ENCODE assay signal across 8 cellular contexts in the genomic region with DNA sequence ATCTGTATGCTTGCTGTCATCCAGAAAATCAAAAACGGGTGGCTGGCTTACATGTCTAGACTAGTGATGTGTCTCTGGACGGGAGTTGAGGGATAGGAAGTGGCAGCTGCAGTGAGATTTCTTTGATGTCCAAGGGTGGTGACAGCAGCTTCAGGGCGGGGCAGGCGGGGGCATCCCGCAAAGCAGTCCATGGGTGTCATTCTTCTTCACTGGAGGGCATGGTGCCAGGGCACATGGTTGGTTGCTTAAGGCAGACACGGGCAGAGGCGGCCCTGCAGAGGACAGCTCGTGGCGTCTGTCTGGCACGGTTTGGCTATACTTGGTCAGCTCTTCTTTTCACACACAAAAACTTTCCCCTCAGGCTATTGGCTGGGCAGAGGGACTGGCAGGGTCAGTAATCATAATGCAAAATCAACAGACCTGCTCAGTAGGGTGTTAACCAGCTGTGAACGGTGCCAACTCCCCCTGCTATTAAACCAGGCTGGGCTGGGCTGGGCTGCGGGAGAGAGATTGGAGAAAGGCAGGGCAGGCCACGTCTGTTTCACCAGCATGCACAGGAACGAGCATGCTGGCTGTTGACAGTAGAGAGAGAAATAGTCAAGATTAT.
A peak's percentile ranks its signal among the peaks of the same experiment; 100 is the strongest.
DNase-seq lines count a peak whose midpoint lies in the region; FAIRE-seq and TF ChIP-seq lines count a peak whose summit lies in the region.
"Had no signal": no experiment of that assay in that cellular context is flagged by ENCODE, and none has a peak within 500 bp of the region (broad histone marks: within the 10 kb centered on the region; RNA-seq: fewer than 3 reads in every experiment).

No MANE protein-coding gene starts in this region.

- H3K79me2 ChIP-seq in hepatocyte, result no peaks in the 10 kb centered on the region

- no peak for TF ChIP-seq CTCF in ascending aorta (IDR thresholded peaks at IDR 0.05)
- TF ChIP-seq CTCF in kidney (IDR thresholded peaks at IDR 0.05; ENCODE audit: borderline replicate concordance, extremely low read depth, insufficient read depth), result no peak
- no peak for TF ChIP-seq CTCF in thyroid gland (IDR thresholded peaks at IDR 0.05)
- TF ChIP-seq CTCF in hepatocyte (IDR thresholded peaks at IDR 0.05; ENCODE audit: poor library complexity), result no peak

- H3K27me3 ChIP-seq in MG63, result no peaks in the 10 kb centered on the region
- no peaks in the 10 kb centered on the region for H3K27me3 ChIP-seq in ascending aorta
- no peaks in the 10 kb centered on the region for H3K27me3 ChIP-seq in thyroid gland
- H3K27me3 ChIP-seq in hepatocyte, result no peaks in the 10 kb centered on the region

- H3K9me2 ChIP-seq in hepatocyte (replicated peaks; ENCODE audit: insufficient read depth), result no peaks in the 10 kb centered on the region

- no peaks in the 10 kb centered on the region for H4K20me1 ChIP-seq in hepatocyte (ENCODE audit: insufficient read depth, poor library complexity, severe bottlenecking)

- H3K9ac ChIP-seq in kidney (ENCODE audit: low read length in 2 of 2), result no peak overlapping the region

- FAIRE-seq in kidney (lab: Jason Lieb, UNC), result no peak

- H3K27ac ChIP-seq in ascending aorta (peak overlapping the region; percentile 17 to 46), kidney (ENCODE audit: low read depth in 2 of 2, low read length in 2 of 2) (peak overlapping the region in 1 of 2 donors; percentile 36), thyroid gland (peak overlapping the region; percentile 74 to 80 (median 76)), hepatocyte (no peak overlapping the region)
- H3K27ac ChIP-seq: gastroesophageal sphincter had no signal

- H2AFZ ChIP-seq in hepatocyte, result no peak overlapping the region

- no peaks in the 10 kb centered on the region for H3K9me3 ChIP-seq in MG63
- H3K9me3 ChIP-seq in ascending aorta, result no peaks in the 10 kb centered on the region
- H3K9me3 ChIP-seq in kidney (ENCODE audit: control insufficient read depth in 1 of 2, low read length in 2 of 2), result no peaks in the 10 kb centered on the region
- H3K9me3 ChIP-seq in thyroid gland, result no peaks in the 10 kb centered on the region
- no peaks in the 10 kb centered on the region for H3K9me3 ChIP-seq in hepatocyte (ENCODE audit: low read depth)
- H3K9me3 ChIP-seq: gastroesophageal sphincter had no signal

- H3K36me3 ChIP-seq in MG63 (no peaks in the 10 kb centered on the region), ascending aorta (no peaks in the 10 kb centered on the region), kidney (ENCODE audit: control insufficient read depth in 1 of 2, insufficient read depth in 2 of 2, low read length in 2 of 2) (no peaks in the 10 kb centered on the region), thyroid gland (no peaks in the 10 kb centered on the region), hepatocyte (replicated peaks; ENCODE audit: insufficient read depth, low read depth) (no peaks in the 10 kb centered on the region)
- H3K36me3 ChIP-seq: gastroesophageal sphincter had no signal

- no peak overlapping the region for H3K4me3 ChIP-seq in MG63
- H3K4me3 ChIP-seq in ascending aorta, result peak overlapping the region in 1 of 2 donors; percentile 40
- no peak overlapping the region for H3K4me3 ChIP-seq in kidney (ENCODE audit: low read length in 2 of 2)
- no peak overlapping the region for H3K4me3 ChIP-seq in thyroid gland (replicated peaks in 1 of 3)
- no peak overlapping the region for H3K4me3 ChIP-seq in hepatocyte
- H3K4me3 ChIP-seq: gastroesophageal sphincter had no signal

- peaks cover 0 to 3% of the 10 kb centered on the region in 2 donors for H3K4me1 ChIP-seq in ascending aorta
- H3K4me1 ChIP-seq in kidney (ENCODE audit: control insufficient read depth in 1 of 2, insufficient read depth in 1 of 2, low read depth in 1 of 2, low read length in 2 of 2), result peaks cover 8 to 16% of the 10 kb centered on the region in 2 donors
- H3K4me1 ChIP-seq in thyroid gland, result peaks cover 24 to 29% of the 10 kb centered on the region in 2 donors
- no peaks in the 10 kb centered on the region for H3K4me1 ChIP-seq in hepatocyte (ENCODE audit: insufficient read depth)

- TF ChIP-seq POLR2A in thyroid gland (IDR thresholded peaks at IDR 0.05), result peak in 1 of 2 donors; percentile 59

- no peak overlapping the region for H3K4me2 ChIP-seq in hepatocyte

- 31 to 33% methylated on average over 10 to 14 of the region's 14 CpGs for WGBS in thyroid gland, 2 donors
- 77% methylated on average over 14 of the region's 14 CpGs for WGBS in hepatocyte (ENCODE audit: low lambda C conversion rate, missing lambda C conversion rate)

- intact Hi-C loops in ascending aorta (cut with DNase I) (loop anchor here (5.0 kb wide), 1 partner anchor 41 kb away; no protein-coding TSS in a partner anchor), kidney (cut with DNase I) (no loop called here), thyroid gland (cut with DNase I) (no loop called here)

- DNase-seq in MG63, result peak; percentile 61
- no peak for DNase-seq in ascending aorta (ENCODE audit: low spot score in 2 of 2)
- peak; percentile 86 for DNase-seq in kidney
- peak; percentile 96 to 97 for DNase-seq in thyroid gland
- no peak for DNase-seq in NK-92 treated with Interleukin-12 subunit alpha and Interleukin-12 subunit beta, amount 100 ng/mL, for 24 hours (lab: John Stamatoyannopoulos, UW)
- DNase-seq in hepatocyte (ENCODE audit: low spot score), result no peak
- DNase-seq in stimulated activated CD4-positive, alpha-beta T cell treated with anti-CD3 and anti-CD28 coated beads, Interleukin-4, amount 100 ng/mL, for 4 hours, result no peak

Comparison
In these comparisons a context has a peak if more than half of its experiments do, and no peak if none do; other contexts are left out.
1. DNase-seq: peak in MG63 (single experiment), kidney (single experiment) and thyroid gland (2 of 2); none in ascending aorta (0 of 2), NK-92 treated with Interleukin-12 subunit alpha and Interleukin-12 subunit beta, amount 100 ng/mL, for 24 hours (single experiment), hepatocyte (single experiment) and stimulated activated CD4-positive, alpha-beta T cell treated with anti-CD3 and anti-CD28 coated beads, Interleukin-4, amount 100 ng/mL, for 4 hours (0 of 2).